In genomic region chr5:7541898-7542297, GRCh38 we compare ENCODE assay signal across 21 cellular contexts.
DNase-seq lines count a peak whose midpoint lies in the region; ATAC-seq and TF ChIP-seq lines count a peak whose summit lies in the region.
"Had no signal": no experiment of that assay in that cellular context is flagged by ENCODE, and none has a peak within 500 bp of the region (broad histone marks: within the 10 kb centered on the region; RNA-seq: fewer than 3 reads in every experiment).

No MANE protein-coding gene starts in this region.

- peak in 3 of 4 donors; percentile 37 to 71 (median 70) for ATAC-seq in psoas muscle
- ATAC-seq: A549 had no signal

- TF ChIP-seq EP300 in esophagus muscularis mucosa (IDR thresholded peaks at IDR 0.05): no peak

- DNase-seq in GM12864 (ENCODE audit: low read depth) (peak; percentile 10), RKO (ENCODE audit: low spot score) (peak; percentile 19), esophagus muscularis mucosa (ENCODE audit: extremely low spot score) (peak; percentile 55), psoas muscle (no peak), NCI-H1092 treated with DMSO at 0.1 percent for 48 hours (lab: John Stamatoyannopoulos, UW) (no peak), SK-N-DZ (ENCODE audit: low spot score) (no peak), hypothalamus (lab: John Stamatoyannopoulos, UW) (no peak)
- DNase-seq: 8988T; ACHN; AML-193; BE2C; CD4-positive, alpha-beta T cell; CD8-positive, alpha-beta memory T cell; DMS 273 treated with DMSO at 0.1 percent for 48 hours; DMS79; GF-D8; GM23248; H7; HCEC 1CT had no signal

- H3K27ac ChIP-seq in esophagus muscularis mucosa (replicated peaks in 1 of 4) (no peak overlapping the region), psoas muscle (no peak overlapping the region)
- H3K27ac ChIP-seq: A549; BLaER1 treated with 17β-estradiol and CSF1 and Interleukin-3, amounts not matched to agents 10 nM and 100 nM; GM23248 had no signal

- H3K4me3 ChIP-seq in GM12864 (ENCODE audit: low read depth, low read length) (no peak overlapping the region), esophagus muscularis mucosa (no peak overlapping the region), psoas muscle (no peak overlapping the region)
- H3K4me3 ChIP-seq: A549; BLaER1 treated with 17β-estradiol and CSF1 and Interleukin-3, amounts not matched to agents 10 nM and 100 nM; GM23248 had no signal

- H3K27me3 ChIP-seq in esophagus muscularis mucosa (no peaks in the 10 kb centered on the region), psoas muscle (ENCODE audit: insufficient read depth in 3 of 3, low read length in 2 of 3) (no peaks in the 10 kb centered on the region)
- H3K27me3 ChIP-seq: BE2C; BLaER1 treated with 17β-estradiol and CSF1 and Interleukin-3, amounts not matched to agents 10 nM and 100 nM had no signal

- H3K36me3 ChIP-seq in esophagus muscularis mucosa: no peaks in the 10 kb centered on the region
- no peaks in the 10 kb centered on the region for H3K36me3 ChIP-seq in psoas muscle (ENCODE audit: insufficient read depth in 1 of 2, low read depth in 1 of 2)
- H3K36me3 ChIP-seq: BE2C; BLaER1 treated with 17β-estradiol and CSF1 and Interleukin-3, amounts not matched to agents 10 nM and 100 nM had no signal

- no peak for TF ChIP-seq POLR2A in esophagus muscularis mucosa (IDR thresholded peaks at IDR 0.05; ENCODE audit: low read depth)

- TF ChIP-seq CTCF in GM12864 (IDR thresholded peaks at IDR 0.05; ENCODE audit: low read depth, low read length, missing control alignments) (no peak), esophagus muscularis mucosa (IDR thresholded peaks at IDR 0.05) (no peak), psoas muscle (IDR thresholded peaks at IDR 0.05) (no peak)

- H3K9me3 ChIP-seq in esophagus muscularis mucosa (no peaks in the 10 kb centered on the region), psoas muscle (no peaks in the 10 kb centered on the region)
- H3K9me3 ChIP-seq: A549; BE2C; BLaER1 treated with 17β-estradiol and CSF1 and Interleukin-3, amounts not matched to agents 10 nM and 100 nM had no signal

- intact Hi-C loops in esophagus muscularis mucosa (cut with DNase I) (no loop called here), psoas muscle (cut with DNase I) (no loop called here)

- no peaks in the 10 kb centered on the region for H3K4me1 ChIP-seq in esophagus muscularis mucosa
- H3K4me1 ChIP-seq in psoas muscle: no peaks in the 10 kb centered on the region
- H3K4me1 ChIP-seq: A549; BE2C; BLaER1 treated with 17β-estradiol and CSF1 and Interleukin-3, amounts not matched to agents 10 nM and 100 nM had no signal

- 80% methylated on average over 2 of the region's 2 CpGs for WGBS in esophagus muscularis mucosa
- 75 to 88% (median 77%) methylated on average over 2 of the region's 2 CpGs for WGBS in psoas muscle, 3 donors

Comparison
In these comparisons a context has a peak if more than half of its experiments do, and no peak if none do; other contexts are left out.
1. DNase-seq: peak in GM12864 (single experiment), RKO (single experiment) and esophagus muscularis mucosa (single experiment); none in psoas muscle (0 of 2), NCI-H1092 treated with DMSO at 0.1 percent for 48 hours (single experiment), SK-N-DZ (single experiment) and hypothalamus (0 of 51).